1 cellular context compared by ENCODE assay signal in the genomic region with DNA sequence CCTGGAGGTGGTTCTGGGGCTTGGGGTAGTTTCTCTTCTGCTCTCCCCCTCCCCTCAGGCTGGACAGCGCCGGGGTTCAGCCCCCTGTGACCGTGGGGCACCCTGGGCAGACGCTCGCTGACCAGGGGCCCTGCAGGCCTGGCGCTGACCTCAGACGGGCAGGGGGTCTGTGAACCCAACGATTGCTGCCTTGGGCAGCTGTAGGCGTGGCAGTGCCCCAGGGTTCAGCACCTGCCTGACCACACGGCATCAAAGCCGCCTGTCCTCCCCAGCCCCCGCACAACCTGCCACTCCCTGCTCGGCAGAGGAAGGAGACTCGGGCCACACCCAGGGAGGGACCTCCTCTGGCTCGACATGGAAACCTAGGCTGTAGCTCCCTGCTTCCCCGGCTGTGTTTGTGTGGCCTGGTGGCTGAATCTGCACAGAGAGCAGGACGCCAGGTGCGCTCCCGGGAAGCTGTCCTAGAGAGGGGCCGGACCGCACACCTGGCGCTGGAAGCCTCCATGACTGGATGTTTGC.
TF ChIP-seq lines count a peak whose summit lies in the region.

No MANE protein-coding gene starts in this region.

TF ChIP-seq in A549, 52 proteins besides CTCF, POLR2A, EP300 and RAD21 (continued from another document):
- TF ChIP-seq, protein P1, sequence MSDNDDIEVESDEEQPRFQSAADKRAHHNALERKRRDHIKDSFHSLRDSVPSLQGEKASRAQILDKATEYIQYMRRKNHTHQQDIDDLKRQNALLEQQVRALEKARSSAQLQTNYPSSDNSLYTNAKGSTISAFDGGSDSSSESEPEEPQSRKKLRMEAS (IDR thresholded peaks at IDR 0.05), result no peak
- TF ChIP-seq HOXB5 (CRISPR knock-in tag; IDR thresholded peaks at IDR 0.05) (no peak), JUNB (IDR thresholded peaks at IDR 0.05) (no peak), BHLHE40 (IDR thresholded peaks at IDR 0.05; ENCODE audit: low read depth, low read length) (no peak), HDAC2 (IDR thresholded peaks at IDR 0.05) (no peak)
